Comparison of ENCODE assay signal across 1 cellular context in genomic region chr5:175712681-175713085, GRCh38.
TF ChIP-seq lines count a peak whose summit lies in the region.

No MANE protein-coding gene starts in this region.

TF ChIP-seq in SK-N-SH treated with all-trans-retinoic acid at 6 μM for 48 hours, 23 proteins besides CTCF, POLR2A, EP300 and RAD21 (continued from another document):
- TF ChIP-seq CSRNP3 (CRISPR knock-in tag; IDR thresholded peaks at IDR 0.05) = no peak
- TF ChIP-seq ESRRG (CRISPR knock-in tag; IDR thresholded peaks at IDR 0.05) = no peak
- no peak for TF ChIP-seq CSDC2 (CRISPR knock-in tag; IDR thresholded peaks at IDR 0.05)
- no peak for TF ChIP-seq ARNTL (CRISPR knock-in tag; IDR thresholded peaks at IDR 0.05; ENCODE audit: borderline replicate concordance, low read depth)
- no peak for TF ChIP-seq ZFP3 (CRISPR knock-in tag; IDR thresholded peaks at IDR 0.05)
- TF ChIP-seq ZFP30 (CRISPR knock-in tag; IDR thresholded peaks at IDR 0.05) = no peak
- TF ChIP-seq PATZ1 (CRISPR knock-in tag; IDR thresholded peaks at IDR 0.05; ENCODE audit: borderline replicate concordance) = no peak
- TF ChIP-seq ZNF70 (CRISPR knock-in tag; IDR thresholded peaks at IDR 0.05) = no peak
- TF ChIP-seq ZNF8 (CRISPR knock-in tag; IDR thresholded peaks at IDR 0.05) = no peak
- TF ChIP-seq RARB (CRISPR knock-in tag; IDR thresholded peaks at IDR 0.05) = no peak
